Comparison of ENCODE assay signal across 8 cellular contexts in the genomic region with DNA sequence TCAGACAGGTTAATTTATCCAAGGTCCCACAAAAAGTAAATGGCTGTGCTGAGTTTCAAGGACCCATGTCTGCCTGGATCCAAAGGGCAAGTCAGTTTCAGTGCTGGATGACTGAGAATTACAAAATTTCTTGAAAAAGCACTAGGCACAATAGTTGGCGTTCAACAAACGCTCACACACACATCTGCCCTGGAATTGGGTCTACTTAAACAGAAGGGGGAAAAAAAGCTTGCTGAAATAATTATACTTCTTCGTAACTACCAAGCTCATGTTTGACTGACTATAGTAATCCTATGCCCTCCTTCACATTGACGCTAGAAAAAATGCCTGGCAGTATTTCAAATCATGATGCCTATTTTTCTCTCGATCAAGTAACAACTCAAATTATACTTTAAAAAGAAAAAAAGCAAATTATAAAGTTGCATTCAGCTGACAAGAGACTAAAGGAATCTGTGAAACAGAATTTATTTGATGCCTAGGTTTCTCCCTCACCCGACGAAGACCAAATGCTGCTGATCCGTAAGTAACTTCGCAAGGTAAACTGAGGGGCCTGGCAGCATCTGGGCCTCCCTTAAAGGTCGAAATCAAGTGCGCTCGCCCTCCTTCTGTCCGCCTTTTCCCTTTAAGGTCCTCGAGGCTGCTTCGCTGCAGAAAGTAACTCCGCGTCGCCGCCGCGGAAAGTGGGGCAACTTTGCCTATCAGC. TPM values are rescaled to one million over a fixed set of nuclear protein-coding genes. Genes with fewer than 3 reads are reported as not detected.
DNase-seq lines count a peak whose midpoint lies in the region; ATAC-seq and TF ChIP-seq lines count a peak whose summit lies in the region.

No MANE protein-coding gene starts in this region.

- H3K36me3 Mint-ChIP-seq in GM23338 (ENCODE audit: low read depth): peaks cover 2% of the 10 kb centered on the region; the same call in 1 of the 3 replicates
- H3K36me3 Mint-ChIP-seq in effector memory CD8-positive, alpha-beta T cell (ENCODE audit: insufficient read depth): peaks cover 19% of the 10 kb centered on the region
- H3K36me3 Mint-ChIP-seq in natural killer cell: no peaks in the 10 kb centered on the region

- H3K9ac ChIP-seq in OCI-LY3 (ENCODE audit: low read length): peak overlapping the region; percentile 89

- H3K27me3 ChIP-seq in GM23338 (ENCODE audit: insufficient read depth): no peaks in the 10 kb centered on the region
- no peaks in the 10 kb centered on the region for H3K27me3 ChIP-seq in OCI-LY3 (ENCODE audit: low read depth, low read length)

- H3K4me3 Mint-ChIP-seq in GM23338: peak overlapping the region; percentile 96
- H3K4me3 Mint-ChIP-seq in effector memory CD8-positive, alpha-beta T cell: peak overlapping the region; percentile 97 to 99
- peak overlapping the region; percentile 100 for H3K4me3 Mint-ChIP-seq in natural killer cell

- H3K9me3 ChIP-seq in OCI-LY3 (ENCODE audit: insufficient read depth, low read length): no peaks in the 10 kb centered on the region

- H3K27ac ChIP-seq in GM23338 (ENCODE audit: low read depth) (peak overlapping the region; percentile 97), OCI-LY3 (ENCODE audit: low read length) (peak overlapping the region; percentile 86)

- peak overlapping the region; percentile 68 for H3K4me3 ChIP-seq in GM23338
- peak overlapping the region; percentile 82 for H3K4me3 ChIP-seq in OCI-LY3 (ENCODE audit: low read length)

- H3K9me3 Mint-ChIP-seq in GM23338 (no peaks in the 10 kb centered on the region; the same call in 2 of the 3 replicates), natural killer cell (no peaks in the 10 kb centered on the region)
- no peaks in the 10 kb centered on the region for H3K9me3 Mint-ChIP-seq in effector memory CD8-positive, alpha-beta T cell

- H3K4me2 ChIP-seq in GM23338 (peak overlapping the region; percentile 85), OCI-LY3 (ENCODE audit: low read length) (peak overlapping the region; percentile 76)

- peaks cover 5% of the 10 kb centered on the region for H3F3A ChIP-seq in GM23338 (replicated peaks; ENCODE audit: low read depth)

- H3K27ac Mint-ChIP-seq in GM23338 (peak overlapping the region; percentile 99), natural killer cell (peak overlapping the region; percentile 95)
- peak overlapping the region; percentile 97 to 98 for H3K27ac Mint-ChIP-seq in effector memory CD8-positive, alpha-beta T cell

- H4K20me1 ChIP-seq in GM23338 (replicated peaks; ENCODE audit: insufficient read depth) (peaks cover 10% of the 10 kb centered on the region), OCI-LY3 (ENCODE audit: insufficient read depth, low read length) (peaks cover 32% of the 10 kb centered on the region)

- intact Hi-C loops in natural killer cell (cut with micrococcal nuclease): loop anchor here (5.0 kb wide), 1 partner anchor 65 kb away; no protein-coding TSS in a partner anchor

- peaks cover 34% of the 10 kb centered on the region for H3K4me1 Mint-ChIP-seq in GM23338
- H3K4me1 Mint-ChIP-seq in effector memory CD8-positive, alpha-beta T cell (ENCODE audit: low read depth in 2 of 2): peaks cover 18 to 41% of the 10 kb centered on the region in 2 donors
- H3K4me1 Mint-ChIP-seq in natural killer cell: peaks cover 23 to 34% of the 10 kb centered on the region in 2 donors

- ATAC-seq in GM23338 (peak; percentile 18; the same call in 2 of the 3 replicates), natural killer cell (no peak), HG03457 (IDR thresholded peaks at IDR 0.05; ENCODE audit: unreplicated experiment) (no peak)
- no peak for ATAC-seq in effector memory CD8-positive, alpha-beta T cell (replicated peaks)

- DNase-seq in GM23338 (ENCODE audit: low spot score) (no peak), natural killer cell (no peak), pons (ENCODE audit: low spot score) (no peak), NCI-H2029 (lab: John Stamatoyannopoulos, UW) (no peak)
- DNase-seq in effector memory CD8-positive, alpha-beta T cell: no peak
- DNase-seq in stimulated activated CD4-positive, alpha-beta T cell treated with anti-CD3 and anti-CD28 coated beads, Interleukin-2, amount 100 ng/mL, for 24 hours: no peak

- H3K9me2 ChIP-seq in GM23338 (ENCODE audit: insufficient read depth): no peaks in the 10 kb centered on the region

- H3K4me1 ChIP-seq in GM23338 (ENCODE audit: insufficient read depth): peaks cover 28% of the 10 kb centered on the region
- H3K4me1 ChIP-seq in OCI-LY3 (ENCODE audit: low read length): peaks cover 29% of the 10 kb centered on the region

- peak overlapping the region; percentile 70; the same call in 1 of the 2 replicates for H2AFZ ChIP-seq in GM23338
- H2AFZ ChIP-seq in OCI-LY3 (ENCODE audit: low read depth, low read length): peak overlapping the region; percentile 79

- TF ChIP-seq CTCF in GM23338 (conservative IDR thresholded peaks at IDR 0.05; ENCODE audit: low read depth in 2 of 2) (no peak), OCI-LY3 (IDR thresholded peaks at IDR 0.05; ENCODE audit: low read depth, low read length) (no peak), natural killer cell (IDR thresholded peaks at IDR 0.05) (no peak)

- H3K79me2 ChIP-seq in GM23338 (replicated peaks; ENCODE audit: insufficient read depth) (peaks cover 39% of the 10 kb centered on the region), OCI-LY3 (ENCODE audit: low read length) (peaks cover 41% of the 10 kb centered on the region)

- H3K36me3 ChIP-seq in GM23338 (ENCODE audit: insufficient read depth) (no peaks in the 10 kb centered on the region), OCI-LY3 (replicated peaks; ENCODE audit: low read depth, low read length) (no peaks in the 10 kb centered on the region)

- H3K27me3 Mint-ChIP-seq in GM23338 (ENCODE audit: insufficient read depth, low read depth, poor library complexity): peaks cover 6% of the 10 kb centered on the region
- H3K27me3 Mint-ChIP-seq in effector memory CD8-positive, alpha-beta T cell: no peaks in the 10 kb centered on the region
- H3K27me3 Mint-ChIP-seq in natural killer cell (ENCODE audit: low read depth in 2 of 2): peaks cover 0 to 3% of the 10 kb centered on the region in 2 donors

TF ChIP-seq in GM23338, 12 proteins besides CTCF, POLR2A, EP300 and RAD21 (continues in another document):
- TF ChIP-seq ZNF114 (CRISPR knock-in tag; IDR thresholded peaks at IDR 0.05) (no peak), EZH2phosphoT487 (IDR thresholded peaks at IDR 0.05; ENCODE audit: unreplicated experiment) (no peak), CREB1 (CRISPR knock-in tag; IDR thresholded peaks at IDR 0.05; ENCODE audit: low read depth) (no peak), ZNF462 (CRISPR knock-in tag; IDR thresholded peaks at IDR 0.05) (no peak)

RNA-seq across cellular contexts. Expression of gene CD2AP, which starts 0.6 kb away (rescaled TPM):
- 81.7 and 93.2 TPM in 2 replicates for total RNA-seq in GM23338 (2014; rRNA removed; shearing (Covaris generic))
- polyA plus RNA-seq in GM23338 (2016; fragmentation: Nextera tagmentation; extraction: Ambion mirVana): 29.9 and 38.0 TPM in 2 replicates
- 10 to 100 TPM; 23.8 to 26.3 (median 26.3) TPM for total RNA-seq in natural killer cell
